In genomic region chr18:57251747-57252146, GRCh38 we compare ENCODE assay signal across 9 cellular contexts.
"Had no signal": no experiment of that assay in that cellular context is flagged by ENCODE, and none has a peak within 500 bp of the region (broad histone marks: within the 10 kb centered on the region; RNA-seq: fewer than 3 reads in every experiment).

No MANE protein-coding gene starts in this region.

- H2AFZ ChIP-seq: GM23248 had no signal

- H3K4me1 ChIP-seq: HAP-1 had no signal

- H3K36me3 ChIP-seq: HAP-1 had no signal

- H3K9me3 ChIP-seq: HAP-1 had no signal

- H3K27ac ChIP-seq: GM23248, HL-60 had no signal

- ATAC-seq: HCT116, K562 had no signal

- FAIRE-seq: K562 had no signal

- H3K9ac ChIP-seq: GM23248 had no signal

- DNase-seq: GM23248, GOT3, H7, HFFc6, IMR-90 had no signal

- H3K4me3 ChIP-seq: GM23248, HAP-1, K562 had no signal
